In genomic region chr3:107829185-107829584, GRCh38 we compare ENCODE assay signal across 29 cellular contexts.
DNase-seq lines count a peak whose midpoint lies in the region; ATAC-seq, FAIRE-seq and TF ChIP-seq lines count a peak whose summit lies in the region.
"Had no signal": no experiment of that assay in that cellular context is flagged by ENCODE, and none has a peak within 500 bp of the region (broad histone marks: within the 10 kb centered on the region; RNA-seq: fewer than 3 reads in every experiment).

No MANE protein-coding gene starts in this region.

- no peak overlapping the region for H3K27ac Mint-ChIP-seq in GM23338
- no peak overlapping the region for H3K27ac Mint-ChIP-seq in activated CD4-positive, alpha-beta memory T cell treated with anti-CD3 and anti-CD28 coated beads for 36 hours
- H3K27ac Mint-ChIP-seq: CD14-positive monocyte; CD4-positive, alpha-beta memory T cell; CD8-positive, alpha-beta memory T cell had no signal

- no peaks in the 10 kb centered on the region for H3K36me3 Mint-ChIP-seq in GM23338 (ENCODE audit: low read depth)
- H3K36me3 Mint-ChIP-seq in activated CD4-positive, alpha-beta memory T cell treated with anti-CD3 and anti-CD28 coated beads for 36 hours = no peaks in the 10 kb centered on the region
- H3K36me3 Mint-ChIP-seq: CD14-positive monocyte; CD4-positive, alpha-beta memory T cell; CD4-positive, CD25-positive, alpha-beta regulatory T cell; CD8-positive, alpha-beta memory T cell had no signal

- in situ Hi-C loops in HepG2 (cut with HindIII; ENCODE audit: extremely low pct_ligation_motif_present, low pct_unique_long_range_greater_than_20kb) = loop anchor here (25.0 kb wide), 1 partner anchor 592 kb away; no protein-coding TSS in a partner anchor

- no peak for ATAC-seq in HepG2
- ATAC-seq in right lobe of liver = no peak
- ATAC-seq in GM23338 = no peak
- ATAC-seq: GM12878 had no signal

- H3K4me1 Mint-ChIP-seq in GM23338 = no peaks in the 10 kb centered on the region; the same call in 1 of the 3 replicates
- no peaks in the 10 kb centered on the region for H3K4me1 Mint-ChIP-seq in activated CD4-positive, alpha-beta memory T cell treated with anti-CD3 and anti-CD28 coated beads for 36 hours (ENCODE audit: low read depth)
- H3K4me1 Mint-ChIP-seq: CD14-positive monocyte; CD4-positive, alpha-beta memory T cell; CD4-positive, CD25-positive, alpha-beta regulatory T cell; CD8-positive, alpha-beta memory T cell had no signal

- no peaks in the 10 kb centered on the region for H3K9me2 ChIP-seq in GM23338 (ENCODE audit: insufficient read depth)

- no peak for DNase-seq in HepG2 (ENCODE audit: low spot score)
- no peak for DNase-seq in right lobe of liver
- no peak for DNase-seq in GM23338 (ENCODE audit: low spot score)
- peak; percentile 6 for DNase-seq in OCI-M1 (lab: John Stamatoyannopoulos, UW)
- DNase-seq in urothelium cell line (ENCODE audit: low spot score) = no peak
- DNase-seq in foreskin fibroblast = no peak
- DNase-seq in activated CD4-positive, alpha-beta memory T cell treated with anti-CD3 and anti-CD28 coated beads for 36 hours = no peak
- DNase-seq in posterior cingulate gyrus = no peak
- DNase-seq: 8988T; ACHN; BE2C; C1 segment of cervical spinal cord; CD4-positive, alpha-beta memory T cell; CD4-positive, CD25-positive, alpha-beta regulatory T cell; CD8-positive, alpha-beta memory T cell; COR-L47; DMS 273 treated with DMSO at 0.1 percent for 48 hours; DMS153; DMS53; DMS79; DND-41; EL; GDM1 had no signal

- H3K27me3 ChIP-seq in HepG2 (ENCODE audit: control insufficient read depth in 1 of 2, insufficient read depth in 2 of 2, low read length in 2 of 2) (no peaks in the 10 kb centered on the region), right lobe of liver (no peaks in the 10 kb centered on the region), GM23338 (ENCODE audit: insufficient read depth) (no peaks in the 10 kb centered on the region)
- H3K27me3 ChIP-seq: BE2C, BLaER1 had no signal

- POLR2A ChIA-PET in HepG2 (lab: Yijun Ruan, JAX) = interaction anchor here (1.1 kb wide), 1 partner anchor 19 kb away, joined by 3 read pairs; no protein-coding TSS in a partner anchor
- POLR2A ChIA-PET in activated CD4-positive, alpha-beta memory T cell treated with anti-CD3 and anti-CD28 coated beads for 36 hours (lab: Charles Lee) = no interaction called here

- no peaks in the 10 kb centered on the region for H3F3A ChIP-seq in GM23338 (replicated peaks; ENCODE audit: low read depth)

- no peak overlapping the region for H3K4me3 ChIP-seq in HepG2 (replicated peaks in 1 of 3; ENCODE audit: insufficient read depth in 1 of 3, low read depth in 2 of 3, low read length in 3 of 3)
- H3K4me3 ChIP-seq in right lobe of liver = no peak overlapping the region
- no peak overlapping the region for H3K4me3 ChIP-seq in GM23338
- H3K4me3 ChIP-seq in foreskin fibroblast (ENCODE audit: low read depth in 1 of 2, low read length in 2 of 2) = no peak overlapping the region
- H3K4me3 ChIP-seq: BLaER1, GM12878 had no signal

- H3K27ac ChIP-seq in HepG2 (ENCODE audit: extremely low read length, insufficient read depth, low read length) (no peak overlapping the region), right lobe of liver (no peak overlapping the region), GM23338 (ENCODE audit: low read depth) (no peak overlapping the region)
- H3K27ac ChIP-seq: BLaER1 had no signal

- no peaks in the 10 kb centered on the region for H3K36me3 ChIP-seq in HepG2 (replicated peaks in 1 of 2; ENCODE audit: control insufficient read depth in 1 of 2, insufficient read depth in 2 of 2, low read length in 2 of 2)
- H3K36me3 ChIP-seq in right lobe of liver = no peaks in the 10 kb centered on the region
- no peaks in the 10 kb centered on the region for H3K36me3 ChIP-seq in GM23338 (ENCODE audit: insufficient read depth)
- H3K36me3 ChIP-seq: BE2C, BLaER1 had no signal

- intact Hi-C loops in HepG2 (cut with micrococcal nuclease; ENCODE audit: unreplicated experiment) = no loop called here
- intact Hi-C loops in right lobe of liver (cut with DNase I) = no loop called here
- intact Hi-C loops in activated CD4-positive, alpha-beta memory T cell treated with anti-CD3 and anti-CD28 coated beads for 36 hours (cut with micrococcal nuclease) = no loop called here
- intact Hi-C loops in posterior cingulate gyrus (cut with DNase I) = no loop called here

- no peaks in the 10 kb centered on the region for H4K20me1 ChIP-seq in HepG2 (ENCODE audit: insufficient read depth, low read length)
- no peaks in the 10 kb centered on the region for H4K20me1 ChIP-seq in GM23338 (replicated peaks; ENCODE audit: insufficient read depth)
- H4K20me1 ChIP-seq: BLaER1 had no signal

- H2AFZ ChIP-seq in HepG2 (ENCODE audit: low read length) (peak overlapping the region; percentile 50), GM23338 (0 out of 2 replicates have a peak overlapping the region, but pooled peaks have one; percentile 28)

- H3K4me1 ChIP-seq in HepG2 (ENCODE audit: insufficient read depth, low read length) (peaks cover 37% of the 10 kb centered on the region), right lobe of liver (no peaks in the 10 kb centered on the region), GM23338 (ENCODE audit: insufficient read depth) (no peaks in the 10 kb centered on the region)

- peak overlapping the region; percentile 21; the same call in 1 of the 2 replicates for H3K4me2 ChIP-seq in HepG2 (ENCODE audit: low read depth, low read length)
- no peak overlapping the region for H3K4me2 ChIP-seq in GM23338
- H3K4me2 ChIP-seq: BLaER1 had no signal

- BruUV-seq in HepG2 (replicated peaks; lab: Mats Ljungman, UMichigan) = no TSS peak

- TF ChIP-seq RAD21 in HepG2 (CRISPR knock-in tag; IDR thresholded peaks at IDR 0.05) = no peak

- no peak overlapping the region for H3K9ac ChIP-seq in HepG2 (ENCODE audit: insufficient read depth, low read depth, low read length)
- H3K9ac ChIP-seq: BLaER1 had no signal

- FAIRE-seq in HepG2 (lab: Jason Lieb, UNC) = no peak
- FAIRE-seq in urothelium cell line (lab: Jason Lieb, UNC) = peak; percentile 37
- FAIRE-seq: A204.1, GM12878, GM12892, GM18507 had no signal

- no peaks in the 10 kb centered on the region for H3K9me3 ChIP-seq in HepG2 (ENCODE audit: low read length)
- no peaks in the 10 kb centered on the region for H3K9me3 ChIP-seq in right lobe of liver
- H3K9me3 ChIP-seq: BE2C, BLaER1 had no signal

- TF ChIP-seq CTCF in HepG2 (CRISPR knock-in tag; IDR thresholded peaks at IDR 0.05) = no peak
- TF ChIP-seq CTCF in right lobe of liver (IDR thresholded peaks at IDR 0.05) = no peak
- no peak for TF ChIP-seq CTCF in GM23338 (conservative IDR thresholded peaks at IDR 0.05; ENCODE audit: low read depth in 2 of 2)
- no peak for TF ChIP-seq CTCF in foreskin fibroblast (IDR thresholded peaks at IDR 0.05; ENCODE audit: low read depth, low read length)

- TF ChIP-seq POLR2A in HepG2 (IDR thresholded peaks at IDR 0.05; ENCODE audit: insufficient read depth in 1 of 2, low read depth in 2 of 2, low read length in 2 of 2) (no peak), right lobe of liver (IDR thresholded peaks at IDR 0.05) (no peak)

- 7% methylated on average over 4 of the region's 4 CpGs for WGBS in HepG2 (ENCODE audit: low lambda C conversion rate)
- WGBS in right lobe of liver (ENCODE audit: insufficient coverage, low coverage, low lambda C conversion rate, missing lambda C conversion rate) = 80% methylated on average over 4 of the region's 4 CpGs

- CTCF ChIA-PET in HepG2 (lab: Yijun Ruan, JAX; ENCODE audit: low intra/inter-chr PET ratio, low total read pairs) = no interaction called here
- CTCF ChIA-PET in activated CD4-positive, alpha-beta memory T cell treated with anti-CD3 and anti-CD28 coated beads for 36 hours (lab: Charles Lee) = interaction anchor here (1.0 kb wide), 1 partner anchor 99 kb away, joined by 3 read pairs; no protein-coding TSS in a partner anchor

- no peaks in the 10 kb centered on the region for H3K27me3 Mint-ChIP-seq in GM23338 (ENCODE audit: insufficient read depth, low read depth, poor library complexity)
- H3K27me3 Mint-ChIP-seq in activated CD4-positive, alpha-beta memory T cell treated with anti-CD3 and anti-CD28 coated beads for 36 hours = no peaks in the 10 kb centered on the region
- H3K27me3 Mint-ChIP-seq: CD4-positive, CD25-positive, alpha-beta regulatory T cell; CD8-positive, alpha-beta memory T cell had no signal

- no peak overlapping the region for H3K4me3 Mint-ChIP-seq in GM23338
- H3K4me3 Mint-ChIP-seq in activated CD4-positive, alpha-beta memory T cell treated with anti-CD3 and anti-CD28 coated beads for 36 hours = no peak overlapping the region
- H3K4me3 Mint-ChIP-seq: CD14-positive monocyte; CD4-positive, alpha-beta memory T cell; CD4-positive, CD25-positive, alpha-beta regulatory T cell; CD8-positive, alpha-beta memory T cell had no signal

- H3K9me3 Mint-ChIP-seq in GM23338 = peaks cover 3% of the 10 kb centered on the region; the same call in 1 of the 3 replicates
- H3K9me3 Mint-ChIP-seq in activated CD4-positive, alpha-beta memory T cell treated with anti-CD3 and anti-CD28 coated beads for 36 hours = no peaks in the 10 kb centered on the region
- H3K9me3 Mint-ChIP-seq: CD4-positive, alpha-beta memory T cell; CD4-positive, CD25-positive, alpha-beta regulatory T cell; CD8-positive, alpha-beta memory T cell had no signal

- no peaks in the 10 kb centered on the region for H3K79me2 ChIP-seq in HepG2 (ENCODE audit: insufficient read depth, low read length)
- H3K79me2 ChIP-seq in GM23338 (replicated peaks; ENCODE audit: insufficient read depth) = no peaks in the 10 kb centered on the region

- TF ChIP-seq EP300 in HepG2 (IDR thresholded peaks at IDR 0.05; ENCODE audit: low read depth in 2 of 2, low read length in 2 of 2) = no peak
- no peak for TF ChIP-seq EP300 in HepG2 (CRISPR knock-in tag; IDR thresholded peaks at IDR 0.05; ENCODE audit: borderline replicate concordance)

TF ChIP-seq in HepG2, 621 proteins besides CTCF, POLR2A, EP300 and RAD21 (continues in another document):
- no peak for TF ChIP-seq NCOA5 (CRISPR knock-in tag; IDR thresholded peaks at IDR 0.05)
- TF ChIP-seq REL (CRISPR knock-in tag; conservative IDR thresholded peaks at IDR 0.05) = no peak
- TF ChIP-seq CHD4 (IDR thresholded peaks at IDR 0.05; ENCODE audit: borderline replicate concordance, low read length) = no peak
